29 cellular contexts compared by ENCODE assay signal in the genomic region with DNA sequence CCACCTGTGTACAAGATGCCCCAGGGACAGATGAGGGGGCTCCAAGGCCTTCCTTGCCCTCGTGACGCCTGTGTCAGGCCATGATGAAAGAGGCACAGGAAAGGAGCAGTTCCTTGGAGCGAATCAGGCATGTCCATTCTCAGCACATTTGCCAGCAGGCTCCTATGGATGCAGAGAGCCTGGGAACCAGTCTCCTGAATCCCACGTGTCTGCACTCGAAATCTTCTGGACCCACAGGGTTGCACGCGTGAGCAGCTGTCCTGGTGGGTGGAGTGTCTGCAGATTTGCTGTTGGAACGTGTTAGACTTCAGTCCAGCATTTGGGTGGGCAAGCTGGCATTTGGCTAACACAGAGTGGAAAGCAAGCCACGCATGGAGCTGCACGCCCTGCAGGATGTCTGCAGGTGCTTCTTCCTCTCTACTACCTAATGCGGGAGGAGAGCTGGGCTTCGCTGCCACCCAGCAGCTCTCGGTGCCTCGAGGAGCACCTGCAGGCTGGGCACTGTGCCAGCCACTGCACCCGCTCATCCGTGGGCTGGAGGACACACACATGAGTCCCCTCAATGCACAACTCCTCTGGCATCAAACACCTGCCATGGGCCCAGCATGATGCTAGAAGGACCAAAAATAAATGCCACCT.
DNase-seq lines count a peak whose midpoint lies in the region; ATAC-seq and TF ChIP-seq lines count a peak whose summit lies in the region.
"Had no signal": no experiment of that assay in that cellular context is flagged by ENCODE, and none has a peak within 500 bp of the region (broad histone marks: within the 10 kb centered on the region; RNA-seq: fewer than 3 reads in every experiment).

No MANE protein-coding gene starts in this region.

- no peaks in the 10 kb centered on the region for H3K36me3 ChIP-seq in Peyer's patch
- no peaks in the 10 kb centered on the region for H3K36me3 ChIP-seq in body of pancreas (replicated peaks in 1 of 2; ENCODE audit: insufficient read depth in 1 of 2, low read depth in 2 of 2)
- H3K36me3 ChIP-seq: esophagus squamous epithelium, heart left ventricle, MG63 had no signal

- H3K9me3 ChIP-seq in Peyer's patch = no peaks in the 10 kb centered on the region
- H3K9me3 ChIP-seq in body of pancreas = no peaks in the 10 kb centered on the region
- H3K9me3 ChIP-seq: esophagus squamous epithelium, heart left ventricle, MG63 had no signal

- H3K4me3 ChIP-seq in Peyer's patch (no peak overlapping the region), body of pancreas (no peak overlapping the region)
- H3K4me3 ChIP-seq: esophagus squamous epithelium, heart left ventricle, MG63 had no signal

- WGBS in body of pancreas, 2 donors = 67 to 72% methylated on average over 8 to 16 of the region's 16 CpGs

- H3K27ac ChIP-seq in Peyer's patch (no peak overlapping the region), body of pancreas (no peak overlapping the region)
- H3K27ac ChIP-seq: 22Rv1, C4-2B, esophagus squamous epithelium, foreskin keratinocyte, heart left ventricle, KMS-11 had no signal

- TF ChIP-seq CTCF in Peyer's patch (IDR thresholded peaks at IDR 0.05) (no peak), body of pancreas (IDR thresholded peaks at IDR 0.05) (no peak)

- intact Hi-C loops in body of pancreas (cut with DNase I) = loop anchor here (10.0 kb wide), 1 partner anchor 57 kb away; no protein-coding TSS in a partner anchor

- no peak for ATAC-seq in HG03565 (IDR thresholded peaks at IDR 0.05; ENCODE audit: unreplicated experiment)
- no peak for ATAC-seq in GM19463 (IDR thresholded peaks at IDR 0.05; ENCODE audit: unreplicated experiment)
- ATAC-seq in body of pancreas = no peak
- ATAC-seq: foreskin keratinocyte, heart left ventricle, PC-3, right cardiac atrium, Right ventricle myocardium inferior had no signal

- DNase-seq in DMS153 (lab: John Stamatoyannopoulos, UW) (peak; percentile 12), DMS153 treated with DMSO at 0.1 percent for 48 hours (lab: John Stamatoyannopoulos, UW; ENCODE audit: unreplicated experiment) (no peak), DMS79 (lab: John Stamatoyannopoulos, UW) (peak; percentile 72), NCI-H2029 (lab: John Stamatoyannopoulos, UW) (peak; percentile 30), Peyer's patch (peak in 2 of 3 donors; percentile 26 to 27), body of pancreas (no peak)
- DNase-seq: activated CD4-positive, alpha-beta T cell treated with anti-CD3 and anti-CD28 coated beads, Interleukin-2, amount 50 U/mL, for 48 hours; activated CD4-positive, CD25-positive, alpha-beta regulatory T cell treated with anti-CD3 and anti-CD28 coated beads, Interleukin-2, amount 50 U/mL, for 72 hours; activated naive CD4-positive, alpha-beta T cell treated with anti-CD3 and anti-CD28 coated beads, Interleukin-2, amount 50 U/mL, for 16 hours; amniotic stem cell; esophagus squamous epithelium; foreskin keratinocyte; H9; heart left ventricle; islet precursor cell; MG63; NCI-H1930; NCI-H446 treated with DMSO at 0.1 percent for 48 hours; PC-3; right cardiac atrium; stimulated activated CD4-positive, alpha-beta T cell treated with anti-CD3 and anti-CD28 coated beads, Interleukin-1b, Interleukin-23, amount 100 ng/mL, for 48 hours; stimulated activated naive CD4-positive, alpha-beta T cell treated with Interleukin-2 at 50 U/mL for 16 hours; T-helper 2 cell had no signal

- H3K4me1 ChIP-seq in Peyer's patch (no peaks in the 10 kb centered on the region), body of pancreas (no peaks in the 10 kb centered on the region)
- H3K4me1 ChIP-seq: esophagus squamous epithelium, foreskin keratinocyte, heart left ventricle had no signal

- no peaks in the 10 kb centered on the region for H3K27me3 ChIP-seq in Peyer's patch
- H3K27me3 ChIP-seq in body of pancreas = no peaks in the 10 kb centered on the region
- H3K27me3 ChIP-seq: foreskin keratinocyte, MG63 had no signal

- TF ChIP-seq POLR2A in Peyer's patch (IDR thresholded peaks at IDR 0.05) (no peak), body of pancreas (IDR thresholded peaks at IDR 0.05) (no peak)

Comparison
In these comparisons a context has a peak if more than half of its experiments do, and no peak if none do; other contexts are left out.
1. DNase-seq: peak in DMS153 (single experiment), DMS79 (single experiment), NCI-H2029 (single experiment) and Peyer's patch (2 of 3); none in DMS153 treated with DMSO at 0.1 percent for 48 hours (single experiment) and body of pancreas (0 of 4).